Comparison of ENCODE assay signal across 1 cellular context in genomic region chr7:148932-149855, GRCh38.
A peak's percentile ranks its signal among the peaks of the same experiment; 100 is the strongest.
TF ChIP-seq lines count a peak whose summit lies in the region.

No MANE protein-coding gene starts in this region.

TF ChIP-seq in K562, 482 proteins besides CTCF, POLR2A, EP300 and RAD21 (continued from another document and continues in another):
- no peak for TF ChIP-seq ZBTB43 (CRISPR knock-in tag; IDR thresholded peaks at IDR 0.05)
- no peak for TF ChIP-seq IRF9 (tag; IDR thresholded peaks at IDR 0.05)
- no peak for TF ChIP-seq BRD9 (IDR thresholded peaks at IDR 0.05; ENCODE audit: low read depth, partially characterized antibody)
- TF ChIP-seq ZBTB11 (CRISPR knock-in tag; IDR thresholded peaks at IDR 0.05): no peak
- no peak for TF ChIP-seq TEAD2 (tag; IDR thresholded peaks at IDR 0.05)
- no peak for TF ChIP-seq ZNF277 (CRISPR knock-in tag; IDR thresholded peaks at IDR 0.05; ENCODE audit: borderline replicate concordance)
- TF ChIP-seq SMARCA4 (IDR thresholded peaks at IDR 0.05): no peak
- TF ChIP-seq HDAC6 (IDR thresholded peaks at IDR 0.05; ENCODE audit: low read depth, low read length): no peak
- no peak for TF ChIP-seq MYBL2 (IDR thresholded peaks at IDR 0.05; ENCODE audit: low read depth)
- TF ChIP-seq MYBL2 (CRISPR knock-in tag; IDR thresholded peaks at IDR 0.05; ENCODE audit: borderline replicate concordance): no peak
- no peak for TF ChIP-seq ZNF41 (CRISPR knock-in tag; conservative IDR thresholded peaks at IDR 0.05)
- no peak for TF ChIP-seq ZNF274 (IDR thresholded peaks at IDR 0.05; ENCODE audit: borderline replicate concordance, low read depth, low read length)
- TF ChIP-seq RFX1 (IDR thresholded peaks at IDR 0.05): no peak
- TF ChIP-seq SIRT6 (IDR thresholded peaks at IDR 0.05; ENCODE audit: low read depth, low read length): no peak
- no peak for TF ChIP-seq GATA2 (CRISPR knock-in tag; IDR thresholded peaks at IDR 0.05)
- no peak for TF ChIP-seq WHSC1 (IDR thresholded peaks at IDR 0.05; ENCODE audit: low read length)
- no peak for TF ChIP-seq ZNF311 (CRISPR knock-in tag; IDR thresholded peaks at IDR 0.05)
- TF ChIP-seq KDM4B (IDR thresholded peaks at IDR 0.05; ENCODE audit: borderline replicate concordance in 2 of 2, low read depth in 1 of 2): no peak
- TF ChIP-seq IFI16 (CRISPR knock-in tag; IDR thresholded peaks at IDR 0.05): no peak
- no peak for TF ChIP-seq HSF4 (CRISPR knock-in tag; IDR thresholded peaks at IDR 0.05; ENCODE audit: borderline replicate concordance)
- no peak for TF ChIP-seq ZNF518B (CRISPR knock-in tag; IDR thresholded peaks at IDR 0.05)
- peak; percentile 19; the same call in 1 of the 2 replicates for TF ChIP-seq ZBTB9 (CRISPR knock-in tag; IDR thresholded peaks at IDR 0.05)
- TF ChIP-seq ARID2 (IDR thresholded peaks at IDR 0.05): no peak
- TF ChIP-seq MAFK (IDR thresholded peaks at IDR 0.05; ENCODE audit: low read length): no peak
- TF ChIP-seq PHB (CRISPR knock-in tag; IDR thresholded peaks at IDR 0.05): no peak
- no peak for TF ChIP-seq ZC3H8 (IDR thresholded peaks at IDR 0.05)
- TF ChIP-seq POLR2H (tag; IDR thresholded peaks at IDR 0.05; ENCODE audit: low read depth): peak; percentile 90
- TF ChIP-seq ZBTB33 (CRISPR knock-in tag; IDR thresholded peaks at IDR 0.05): peak; percentile 95
- TF ChIP-seq RFX7 (CRISPR knock-in tag; IDR thresholded peaks at IDR 0.05): no peak
- TF ChIP-seq SRSF3 (IDR thresholded peaks at IDR 0.05; ENCODE audit: insufficient read depth, low read length): no peak
- TF ChIP-seq NEUROD1 (IDR thresholded peaks at IDR 0.05; ENCODE audit: borderline replicate concordance, low read depth, low read length, partially characterized antibody): no peak
- TF ChIP-seq MAX (CRISPR knock-in tag; IDR thresholded peaks at IDR 0.05): peak; percentile 95
- TF ChIP-seq HMGN3 (IDR thresholded peaks at IDR 0.05; ENCODE audit: borderline replicate concordance, extremely low read depth, insufficient read length, low read depth, low read length): peak; percentile 83
- no peak for TF ChIP-seq THRAP3 (IDR thresholded peaks at IDR 0.05; ENCODE audit: borderline replicate concordance)
- TF ChIP-seq ZBTB12 (CRISPR knock-in tag; IDR thresholded peaks at IDR 0.05): no peak
- peak; percentile 83 for TF ChIP-seq CXXC5 (CRISPR knock-in tag; IDR thresholded peaks at IDR 0.05)
- no peak for TF ChIP-seq ZNF253 (CRISPR knock-in tag; conservative IDR thresholded peaks at IDR 0.05)
- no peak for TF ChIP-seq ZFP91 (CRISPR knock-in tag; IDR thresholded peaks at IDR 0.05)
- TF ChIP-seq FOXJ2 (tag; IDR thresholded peaks at IDR 0.05): peak; percentile 73
- no peak for TF ChIP-seq HMG20B (CRISPR knock-in tag; IDR thresholded peaks at IDR 0.05)
- TF ChIP-seq KLF13 (tag; IDR thresholded peaks at IDR 0.05; ENCODE audit: borderline replicate concordance, low read depth): no peak
- TF ChIP-seq ELF2 (CRISPR knock-in tag; IDR thresholded peaks at IDR 0.05): no peak
- 0 out of 2 replicates have a peak, but pooled peaks have one; percentile 12 for TF ChIP-seq ETV1 (tag; conservative IDR thresholded peaks at IDR 0.05; ENCODE audit: low read depth)
- TF ChIP-seq FOXJ3 (CRISPR knock-in tag; IDR thresholded peaks at IDR 0.05): no peak
- no peak for TF ChIP-seq ZNF644 (tag; IDR thresholded peaks at IDR 0.05; ENCODE audit: low read depth)
- TF ChIP-seq XRCC3 (IDR thresholded peaks at IDR 0.05): no peak
- no peak for TF ChIP-seq ELF4 (CRISPR knock-in tag; IDR thresholded peaks at IDR 0.05)
- no peak for TF ChIP-seq ZSCAN32 (CRISPR knock-in tag; IDR thresholded peaks at IDR 0.05)
- no peak for TF ChIP-seq HDAC2 (IDR thresholded peaks at IDR 0.05)
- TF ChIP-seq PURB (CRISPR knock-in tag; IDR thresholded peaks at IDR 0.05; ENCODE audit: low read depth): no peak
- TF ChIP-seq USF2 (CRISPR knock-in tag; IDR thresholded peaks at IDR 0.05): peak; percentile 70
- no peak for TF ChIP-seq ZZZ3 (IDR thresholded peaks at IDR 0.05)
- no peak for TF ChIP-seq ZNF695 (CRISPR knock-in tag; IDR thresholded peaks at IDR 0.05)
- TF ChIP-seq CTBP1 (IDR thresholded peaks at IDR 0.05; ENCODE audit: borderline replicate concordance): peak; percentile 26; the same call in 1 of the 2 replicates
- peak; percentile 90 for TF ChIP-seq RBFOX2 (IDR thresholded peaks at IDR 0.05; ENCODE audit: low read depth, low read length)
- TF ChIP-seq NCOA1 (IDR thresholded peaks at IDR 0.05; ENCODE audit: low read depth): no peak
- TF ChIP-seq POLR2AphosphoS2 (IDR thresholded peaks at IDR 0.05; ENCODE audit: low read length): no peak
